Comparison of ENCODE assay signal across 13 cellular contexts in genomic region chr10:71845410-71846406, GRCh38. TPM values are rescaled to one million over a fixed set of nuclear protein-coding genes. Genes with fewer than 3 reads are reported as not detected.
DNase-seq lines count a peak whose midpoint lies in the region; ATAC-seq, FAIRE-seq and TF ChIP-seq lines count a peak whose summit lies in the region.
"Had no signal": no experiment of that assay in that cellular context is flagged by ENCODE, and none has a peak within 500 bp of the region (broad histone marks: within the 10 kb centered on the region; RNA-seq: fewer than 3 reads in every experiment).

No MANE protein-coding gene starts in this region.

- H3K9me2 ChIP-seq in SK-N-SH: no peaks in the 10 kb centered on the region

- no peaks in the 10 kb centered on the region for H3K27me3 ChIP-seq in SK-N-SH (ENCODE audit: insufficient read depth)
- H3K27me3 ChIP-seq in HepG2 (ENCODE audit: control insufficient read depth in 1 of 2, insufficient read depth in 2 of 2, low read length in 2 of 2): no peaks in the 10 kb centered on the region
- H3K27me3 ChIP-seq in upper lobe of right lung: no peaks in the 10 kb centered on the region
- H3K27me3 ChIP-seq in thyroid gland: no peaks in the 10 kb centered on the region
- H3K27me3 ChIP-seq: tibial artery had no signal

- H4K20me1 ChIP-seq in SK-N-SH (ENCODE audit: insufficient read depth) (peaks cover 96% of the 10 kb centered on the region), HepG2 (ENCODE audit: insufficient read depth, low read length) (peaks cover 57% of the 10 kb centered on the region)

- H3K4me3 ChIP-seq in SK-N-SH (ENCODE audit: low read depth in 2 of 2, low read length in 1 of 2) (no peak overlapping the region), HepG2 (replicated peaks in 1 of 3; ENCODE audit: insufficient read depth in 1 of 3, low read depth in 2 of 3, low read length in 3 of 3) (no peak overlapping the region), upper lobe of right lung (no peak overlapping the region), thyroid gland (replicated peaks in 1 of 3) (no peak overlapping the region)
- H3K4me3 ChIP-seq: tibial artery had no signal

- TF ChIP-seq POLR2A in HepG2 (IDR thresholded peaks at IDR 0.05; ENCODE audit: insufficient read depth in 1 of 2, low read depth in 2 of 2, low read length in 2 of 2) (no peak), thyroid gland (IDR thresholded peaks at IDR 0.05) (no peak)

- H3K4me1 ChIP-seq in SK-N-SH (ENCODE audit: control insufficient read depth in 1 of 2, insufficient read depth in 2 of 2, low read depth in 1 of 2, low read length in 1 of 2): peaks cover 24 to 37% of the 10 kb centered on the region in 2 experiments
- peaks cover 48% of the 10 kb centered on the region for H3K4me1 ChIP-seq in HepG2 (ENCODE audit: insufficient read depth, low read length)
- H3K4me1 ChIP-seq in upper lobe of right lung: peaks cover 65% of the 10 kb centered on the region
- H3K4me1 ChIP-seq in thyroid gland: peaks cover 25 to 35% of the 10 kb centered on the region in 2 donors

- 88% methylated on average over 11 of the region's 11 CpGs for WGBS in SK-N-SH (ENCODE audit: low lambda C conversion rate)
- WGBS in HepG2 (ENCODE audit: low lambda C conversion rate): 91% methylated on average over 11 of the region's 11 CpGs
- WGBS in thyroid gland, 2 donors: 85 to 95% methylated on average over 11 of the region's 11 CpGs

- peak overlapping the region; percentile 50 for H3K4me3 Mint-ChIP-seq in dendritic cell treated with granulocyte-macrophage colony-stimulating factor and Interleukin-4, amounts not matched to agents 40 ng/mL and 50 ng/mL, for 4 days
- no peak overlapping the region for H3K4me3 Mint-ChIP-seq in activated T-cell treated with anti-CD3 and anti-CD28 coated beads, Interleukin-2, amount 50 U/mL, for 24 hours
- H3K4me3 Mint-ChIP-seq in activated T-helper 2 cell treated with anti-CD3 and anti-CD28 coated beads, Interferon-gamma antibody, Interleukin-2, Interleukin-4, amounts not matched to agents 10 μg/mL and 5 μg/mL and 100 μg/mL, durations not matched to agents 14 hours and 24 hours and 36 hours (ENCODE audit: low read depth): no peak overlapping the region
- H3K4me3 Mint-ChIP-seq: activated CD4-positive, alpha-beta T cell treated with anti-CD3 and anti-CD28 coated beads, Interleukin-2, amount 10 ng/mL, durations not matched to agents 24 days and 14 days; activated T-helper 17 cell treated with anti-CD3 and anti-CD28 coated beads, Interleukin-2, amount 50 U/mL, for 72 hours had no signal

- intact Hi-C loops in dendritic cell treated with granulocyte-macrophage colony-stimulating factor and Interleukin-4, amounts not matched to agents 40 ng/mL and 50 ng/mL, for 4 days (cut with micrococcal nuclease): no loop called here
- intact Hi-C loops in HepG2 (cut with micrococcal nuclease; ENCODE audit: unreplicated experiment): no loop called here
- intact Hi-C loops in upper lobe of right lung (cut with DNase I): no loop called here
- intact Hi-C loops in activated T-helper 2 cell treated with anti-CD3 and anti-CD28 coated beads, Interferon-gamma antibody, Interleukin-2, Interleukin-4, amounts not matched to agents 10 μg/mL and 5 μg/mL and 100 μg/mL, durations not matched to agents 14 hours and 24 hours and 36 hours (cut with micrococcal nuclease): no loop called here
- intact Hi-C loops in thyroid gland (cut with DNase I): no loop called here

- H3K9me3 ChIP-seq in SK-N-SH (no peaks in the 10 kb centered on the region), HepG2 (ENCODE audit: low read length) (no peaks in the 10 kb centered on the region), upper lobe of right lung (no peaks in the 10 kb centered on the region), thyroid gland (no peaks in the 10 kb centered on the region)
- H3K9me3 ChIP-seq: tibial artery had no signal

- no TSS peak for BruUV-seq in HepG2 (replicated peaks; lab: Mats Ljungman, UMichigan)

- no peak for ATAC-seq in SK-N-SH treated with all-trans-retinoic acid at 6 μM for 48 hours
- ATAC-seq in HepG2: 0 out of 3 replicates have a peak, but pooled peaks have one; percentile 25
- ATAC-seq in upper lobe of right lung: no peak
- ATAC-seq: activated T-helper 17 cell treated with anti-CD3 and anti-CD28 coated beads, Interleukin-2, amount 50 U/mL, for 72 hours had no signal

- H3K4me2 ChIP-seq in SK-N-SH (0 out of 2 replicates have a peak overlapping the region, but pooled peaks have one; percentile 7), HepG2 (ENCODE audit: low read depth, low read length) (no peak overlapping the region)

- CTCF ChIA-PET in SK-N-SH (lab: Yijun Ruan, JAX) (interaction anchor here (0.7 to 2.5 kb wide), 3 partner anchors 51 to 149 kb away, joined by 3 to 12 read pairs (median 3); partner anchors contain the start of gene VSIR), HepG2 (lab: Yijun Ruan, JAX; ENCODE audit: low intra/inter-chr PET ratio, low total read pairs) (no interaction called here)

- no peak for FAIRE-seq in HepG2 (lab: Jason Lieb, UNC)
- FAIRE-seq: GM19239 had no signal

- in situ Hi-C loops in HepG2 (cut with HindIII; ENCODE audit: extremely low pct_ligation_motif_present, low pct_unique_long_range_greater_than_20kb): loop anchor here (5.0 kb wide), 1 partner anchor 47 kb away; no protein-coding TSS in a partner anchor

- peaks cover 80% of the 10 kb centered on the region for H3K36me3 Mint-ChIP-seq in dendritic cell treated with granulocyte-macrophage colony-stimulating factor and Interleukin-4, amounts not matched to agents 40 ng/mL and 50 ng/mL, for 4 days (ENCODE audit: low read depth)
- peaks cover 7% of the 10 kb centered on the region for H3K36me3 Mint-ChIP-seq in activated T-cell treated with anti-CD3 and anti-CD28 coated beads, Interleukin-2, amount 50 U/mL, for 24 hours (ENCODE audit: low read depth)
- H3K36me3 Mint-ChIP-seq in activated T-helper 2 cell treated with anti-CD3 and anti-CD28 coated beads, Interferon-gamma antibody, Interleukin-2, Interleukin-4, amounts not matched to agents 10 μg/mL and 5 μg/mL and 100 μg/mL, durations not matched to agents 14 hours and 24 hours and 36 hours (ENCODE audit: low read depth): peaks cover 5% of the 10 kb centered on the region

- peaks cover 74% of the 10 kb centered on the region for H3K4me1 Mint-ChIP-seq in dendritic cell treated with granulocyte-macrophage colony-stimulating factor and Interleukin-4, amounts not matched to agents 40 ng/mL and 50 ng/mL, for 4 days (ENCODE audit: low read depth)
- peaks cover 74% of the 10 kb centered on the region for H3K4me1 Mint-ChIP-seq in activated T-cell treated with anti-CD3 and anti-CD28 coated beads, Interleukin-2, amount 50 U/mL, for 24 hours (ENCODE audit: low read depth)
- H3K4me1 Mint-ChIP-seq in activated T-helper 2 cell treated with anti-CD3 and anti-CD28 coated beads, Interferon-gamma antibody, Interleukin-2, Interleukin-4, amounts not matched to agents 10 μg/mL and 5 μg/mL and 100 μg/mL, durations not matched to agents 14 hours and 24 hours and 36 hours (ENCODE audit: low read depth): peaks cover 46% of the 10 kb centered on the region

- no peak overlapping the region for H3K9ac ChIP-seq in SK-N-SH
- H3K9ac ChIP-seq in HepG2 (ENCODE audit: insufficient read depth, low read depth, low read length): no peak overlapping the region

- TF ChIP-seq EP300 in SK-N-SH (IDR thresholded peaks at IDR 0.05; ENCODE audit: borderline replicate concordance in 1 of 2, low read depth in 1 of 2, low read length in 1 of 2) (no peak), HepG2 (IDR thresholded peaks at IDR 0.05; ENCODE audit: low read depth in 2 of 2, low read length in 2 of 2) (no peak), HepG2 (CRISPR knock-in tag; IDR thresholded peaks at IDR 0.05; ENCODE audit: borderline replicate concordance) (no peak)

- peak overlapping the region; percentile 56 for H3K27ac Mint-ChIP-seq in dendritic cell treated with granulocyte-macrophage colony-stimulating factor and Interleukin-4, amounts not matched to agents 40 ng/mL and 50 ng/mL, for 4 days
- H3K27ac Mint-ChIP-seq in activated T-cell treated with anti-CD3 and anti-CD28 coated beads, Interleukin-2, amount 50 U/mL, for 24 hours: no peak overlapping the region
- no peak overlapping the region for H3K27ac Mint-ChIP-seq in activated T-helper 2 cell treated with anti-CD3 and anti-CD28 coated beads, Interferon-gamma antibody, Interleukin-2, Interleukin-4, amounts not matched to agents 10 μg/mL and 5 μg/mL and 100 μg/mL, durations not matched to agents 14 hours and 24 hours and 36 hours
- H3K27ac Mint-ChIP-seq: activated CD4-positive, alpha-beta T cell treated with anti-CD3 and anti-CD28 coated beads, Interleukin-2, amount 10 ng/mL, durations not matched to agents 24 days and 14 days; activated T-helper 17 cell treated with anti-CD3 and anti-CD28 coated beads, Interleukin-2, amount 50 U/mL, for 72 hours had no signal

- DNase-seq in SK-N-SH: no peak
- no peak for DNase-seq in HepG2 (ENCODE audit: low spot score)
- peak; percentile 7 for DNase-seq in upper lobe of right lung
- no peak for DNase-seq in activated T-cell treated with anti-CD3 and anti-CD28 coated beads, Interleukin-2, amount 50 U/mL, for 24 hours
- DNase-seq in activated T-helper 2 cell treated with anti-CD3 and anti-CD28 coated beads, Interferon-gamma antibody, Interleukin-2, Interleukin-4, amounts not matched to agents 10 μg/mL and 5 μg/mL and 100 μg/mL, durations not matched to agents 14 hours and 24 hours and 36 hours (ENCODE audit: low spot score): no peak
- no peak for DNase-seq in thyroid gland
- DNase-seq: activated CD4-positive, alpha-beta T cell treated with anti-CD3 and anti-CD28 coated beads, Interleukin-2, amount 10 ng/mL, durations not matched to agents 24 days and 14 days; NCI-H2107; tibial artery had no signal

- H2AFZ ChIP-seq in SK-N-SH (ENCODE audit: low read depth) (no peak overlapping the region), HepG2 (ENCODE audit: low read length) (no peak overlapping the region)

- TF ChIP-seq RAD21 in SK-N-SH (IDR thresholded peaks at IDR 0.05; ENCODE audit: low read length) (no peak), HepG2 (CRISPR knock-in tag; IDR thresholded peaks at IDR 0.05) (no peak)

- H3K27ac ChIP-seq in SK-N-SH (ENCODE audit: low read depth in 2 of 2, low read length in 1 of 2) (no peak overlapping the region; a peak in 1 of 4 replicates), HepG2 (ENCODE audit: extremely low read length, insufficient read depth, low read length) (peak overlapping the region; percentile 16), upper lobe of right lung (no peak overlapping the region), thyroid gland (no peak overlapping the region)
- H3K27ac ChIP-seq: tibial artery had no signal

- H3K36me3 ChIP-seq in SK-N-SH (replicated peaks in 1 of 2; ENCODE audit: control insufficient read depth in 1 of 2, insufficient read depth in 2 of 2, low read length in 1 of 2) (peaks cover 0 to 6% of the 10 kb centered on the region in 2 experiments), HepG2 (replicated peaks in 1 of 2; ENCODE audit: control insufficient read depth in 1 of 2, insufficient read depth in 2 of 2, low read length in 2 of 2) (peaks cover 0 to 4% of the 10 kb centered on the region in 2 experiments; a peak in 3 of 5 replicates), upper lobe of right lung (no peaks in the 10 kb centered on the region), thyroid gland (no peaks in the 10 kb centered on the region)
- H3K36me3 ChIP-seq: tibial artery had no signal

- H3K27me3 Mint-ChIP-seq in dendritic cell treated with granulocyte-macrophage colony-stimulating factor and Interleukin-4, amounts not matched to agents 40 ng/mL and 50 ng/mL, for 4 days: no peaks in the 10 kb centered on the region
- H3K27me3 Mint-ChIP-seq in activated T-cell treated with anti-CD3 and anti-CD28 coated beads, Interleukin-2, amount 50 U/mL, for 24 hours: no peaks in the 10 kb centered on the region
- no peaks in the 10 kb centered on the region for H3K27me3 Mint-ChIP-seq in activated T-helper 2 cell treated with anti-CD3 and anti-CD28 coated beads, Interferon-gamma antibody, Interleukin-2, Interleukin-4, amounts not matched to agents 10 μg/mL and 5 μg/mL and 100 μg/mL, durations not matched to agents 14 hours and 24 hours and 36 hours (ENCODE audit: low read depth)
- H3K27me3 Mint-ChIP-seq: activated CD4-positive, alpha-beta T cell treated with anti-CD3 and anti-CD28 coated beads, Interleukin-2, amount 10 ng/mL, durations not matched to agents 24 days and 14 days; activated T-helper 17 cell treated with anti-CD3 and anti-CD28 coated beads, Interleukin-2, amount 50 U/mL, for 72 hours had no signal

- POLR2A ChIA-PET in SK-N-SH (lab: Yijun Ruan, JAX): no interaction called here
- POLR2A ChIA-PET in HepG2 (lab: Yijun Ruan, JAX): interaction anchor here (0.6 kb wide), 1 partner anchor 9 kb away, joined by 3 read pairs; no protein-coding TSS in a partner anchor

- peaks cover 3% of the 10 kb centered on the region for H3F3A ChIP-seq in SK-N-SH (replicated peaks; ENCODE audit: insufficient read depth)

- TF ChIP-seq CTCF in SK-N-SH (IDR thresholded peaks at IDR 0.05) (no peak), HepG2 (CRISPR knock-in tag; IDR thresholded peaks at IDR 0.05) (no peak), upper lobe of right lung (IDR thresholded peaks at IDR 0.05) (no peak), thyroid gland (IDR thresholded peaks at IDR 0.05) (no peak)

- no peaks in the 10 kb centered on the region for H3K9me3 Mint-ChIP-seq in dendritic cell treated with granulocyte-macrophage colony-stimulating factor and Interleukin-4, amounts not matched to agents 40 ng/mL and 50 ng/mL, for 4 days
- no peaks in the 10 kb centered on the region for H3K9me3 Mint-ChIP-seq in activated T-cell treated with anti-CD3 and anti-CD28 coated beads, Interleukin-2, amount 50 U/mL, for 24 hours
- H3K9me3 Mint-ChIP-seq in activated T-helper 2 cell treated with anti-CD3 and anti-CD28 coated beads, Interferon-gamma antibody, Interleukin-2, Interleukin-4, amounts not matched to agents 10 μg/mL and 5 μg/mL and 100 μg/mL, durations not matched to agents 14 hours and 24 hours and 36 hours: no peaks in the 10 kb centered on the region
- H3K9me3 Mint-ChIP-seq: activated CD4-positive, alpha-beta T cell treated with anti-CD3 and anti-CD28 coated beads, Interleukin-2, amount 10 ng/mL, durations not matched to agents 24 days and 14 days; activated T-helper 17 cell treated with anti-CD3 and anti-CD28 coated beads, Interleukin-2, amount 50 U/mL, for 72 hours had no signal

- peaks cover 100% of the 10 kb centered on the region for H3K79me2 ChIP-seq in SK-N-SH (ENCODE audit: insufficient read depth)
- peaks cover 96% of the 10 kb centered on the region for H3K79me2 ChIP-seq in HepG2 (ENCODE audit: insufficient read depth, low read length)

RNA-seq across cellular contexts. Expression of gene PSAP, which starts 5.3 kb away (rescaled TPM):
- 1,647 and 1,947 TPM in 2 replicates for polyA plus RNA-seq in SK-N-SH (2012; rRNA removed)
- polyA plus RNA-seq in SK-N-SH (2012; cell fraction: cytosol; rRNA removed): 1,355 and 1,432 TPM in 2 replicates
- polyA plus RNA-seq in SK-N-SH (2012; cell fraction: nucleus; rRNA removed): 2,007 and 2,090 TPM in 2 replicates
- 148 and 323 TPM in 2 replicates for total RNA-seq in HepG2 (2016; rRNA removed; fragmentation: Illumina TruSeq; extraction: Trizol)
- total RNA-seq in HepG2 (2016; cell fraction: cytosol; rRNA removed; fragmentation: Illumina TruSeq; extraction: Trizol; ENCODE audit: low read depth): 16.4 and 17.5 TPM in 2 replicates
- 130 and 339 TPM in 2 replicates for total RNA-seq in HepG2 (2016; cell fraction: insoluble cytoplasmic fraction; rRNA removed; fragmentation: Illumina TruSeq; extraction: Trizol)
- total RNA-seq in HepG2 (2016; cell fraction: membrane; rRNA removed; fragmentation: Illumina TruSeq; extraction: Trizol): 41.6 and 42.4 TPM in 2 replicates
- total RNA-seq in HepG2 (2016; cell fraction: nucleus; rRNA removed; fragmentation: Illumina TruSeq; extraction: Trizol): 278 and 332 TPM in 2 replicates
- polyA plus RNA-seq in HepG2 (2011; rRNA removed): 643 and 779 TPM in 2 replicates
- 776 and 886 TPM in 2 replicates for polyA plus RNA-seq in HepG2 (2011; cell fraction: cytosol; rRNA removed)
- polyA plus RNA-seq in HepG2 (2011; cell fraction: nucleus; rRNA removed): 356 and 433 TPM in 2 replicates
- polyA plus RNA-seq in HepG2 (2012): 412 and 503 TPM in 2 replicates
- 14.6 and 15.4 TPM in 2 replicates for polyA plus RNA-seq in HepG2 (2016; cell fraction: cytosol; fragmentation: Illumina TruSeq; extraction: Trizol; ENCODE audit: low read depth)
- polyA plus RNA-seq in HepG2 (2016; cell fraction: insoluble cytoplasmic fraction; fragmentation: Illumina TruSeq; extraction: Trizol; ENCODE audit: low read depth): 111 and 126 TPM in 2 replicates
- polyA plus RNA-seq in HepG2 (2016; cell fraction: membrane; fragmentation: Illumina TruSeq; extraction: Trizol; ENCODE audit: low read depth): 26.4 and 27.8 TPM in 2 replicates
- 383 and 387 TPM in 2 replicates for polyA plus RNA-seq in HepG2 (2016; cell fraction: nucleus; fragmentation: Illumina TruSeq; extraction: Trizol; ENCODE audit: insufficient read depth, low read depth)
- polyA minus RNA-seq in HepG2 (2011; rRNA and poly(A)+ RNA removed; ENCODE audit: low replicate concordance): 387 and 527 TPM in 2 replicates
- 256 and 356 TPM in 2 replicates for polyA minus RNA-seq in HepG2 (2011; cell fraction: cytosol; rRNA and poly(A)+ RNA removed)
- polyA minus RNA-seq in HepG2 (2011; cell fraction: nucleus; rRNA and poly(A)+ RNA removed): 143 and 184 TPM in 2 replicates
- 1,464 TPM for total RNA-seq in upper lobe of right lung
- 108 and 110 TPM in 2 replicates for total RNA-seq in activated T-helper 2 cell treated with anti-CD3 and anti-CD28 coated beads, Interferon-gamma antibody, Interleukin-2, Interleukin-4, amounts not matched to agents 10 μg/mL and 5 μg/mL and 100 μg/mL, durations not matched to agents 14 hours and 24 hours and 36 hours
- total RNA-seq in thyroid gland: 1,000 to 10,000 TPM in 3 of 4 donors, 100 to 1,000 TPM in 1; 978 to 1,211 (median 1,123) TPM
